1 cellular context compared by ENCODE assay signal in genomic region chr5:175854231-175855040, GRCh38.
A peak's percentile ranks its signal among the peaks of the same experiment; 100 is the strongest.
TF ChIP-seq lines count a peak whose summit lies in the region.

No MANE protein-coding gene starts in this region.

TF ChIP-seq in HepG2, 621 proteins besides CTCF, POLR2A, EP300 and RAD21 (continued from another document and continues in another):
- TF ChIP-seq SIX4 (CRISPR knock-in tag; IDR thresholded peaks at IDR 0.05) (peak; percentile 67), NR2C2 (CRISPR knock-in tag; IDR thresholded peaks at IDR 0.05; ENCODE audit: borderline replicate concordance) (peak; percentile 32; the same call in 1 of the 2 replicates), ZNF788 (CRISPR knock-in tag; IDR thresholded peaks at IDR 0.05; ENCODE audit: borderline replicate concordance) (peak; percentile 71; the same call in 1 of the 2 replicates), IRF2 (CRISPR knock-in tag; IDR thresholded peaks at IDR 0.05) (peak; percentile 55; the same call in 1 of the 2 replicates), ZNF839 (CRISPR knock-in tag; IDR thresholded peaks at IDR 0.05; ENCODE audit: borderline replicate concordance) (no peak), ZC3H13 (CRISPR knock-in tag; IDR thresholded peaks at IDR 0.05) (no peak), ZNF274 (CRISPR knock-in tag; IDR thresholded peaks at IDR 0.05) (no peak), DNMT3B (CRISPR knock-in tag; conservative IDR thresholded peaks at IDR 0.05) (peak; percentile 47; the same call in 1 of the 2 replicates), SMYD3 (CRISPR knock-in tag; IDR thresholded peaks at IDR 0.05) (no peak), REST (IDR thresholded peaks at IDR 0.05; ENCODE audit: borderline replicate concordance in 1 of 2, low read depth in 1 of 2, low read length in 2 of 2) (peak in 1 of 2 experiments; percentile 37; a peak in 2 of 4 replicates), JUNB (CRISPR knock-in tag; IDR thresholded peaks at IDR 0.05; ENCODE audit: borderline replicate concordance) (no peak), YEATS4 (CRISPR knock-in tag; IDR thresholded peaks at IDR 0.05; ENCODE audit: borderline replicate concordance) (peak; percentile 49; the same call in 1 of the 2 replicates), MAFK (conservative IDR thresholded peaks at IDR 0.05 in 1 of 2, IDR thresholded peaks at IDR 0.05 in 1 of 2; ENCODE audit: low read length in 2 of 2) (peak; percentile 82 to 93), KLF9 (CRISPR knock-in tag; IDR thresholded peaks at IDR 0.05; ENCODE audit: low read depth) (peak; percentile 27; the same call in 1 of the 2 replicates), ZNF431 (CRISPR knock-in tag; IDR thresholded peaks at IDR 0.05; ENCODE audit: borderline replicate concordance, low read depth) (no peak; the same call in 1 of the 2 replicates), SMAD1 (CRISPR knock-in tag; IDR thresholded peaks at IDR 0.05; ENCODE audit: borderline replicate concordance, low read depth) (no peak), LCORL (IDR thresholded peaks at IDR 0.05) (no peak), LCORL (CRISPR knock-in tag; IDR thresholded peaks at IDR 0.05) (peak; percentile 54; the same call in 1 of the 2 replicates), ETV6 (CRISPR knock-in tag; conservative IDR thresholded peaks at IDR 0.05) (no peak), LRRFIP1 (CRISPR knock-in tag; conservative IDR thresholded peaks at IDR 0.05) (no peak), SMC3 (IDR thresholded peaks at IDR 0.05; ENCODE audit: low read length) (peak; percentile 36), ZNF558 (CRISPR knock-in tag; IDR thresholded peaks at IDR 0.05; ENCODE audit: borderline replicate concordance) (no peak), SNRNP70 (IDR thresholded peaks at IDR 0.05; ENCODE audit: low read depth, low read length) (no peak), FOXM1 (CRISPR knock-in tag; IDR thresholded peaks at IDR 0.05) (no peak), ZNF451 (CRISPR knock-in tag; IDR thresholded peaks at IDR 0.05) (no peak), ZNF34 (CRISPR knock-in tag; IDR thresholded peaks at IDR 0.05; ENCODE audit: borderline replicate concordance) (0 out of 2 replicates have a peak, but pooled peaks have one; percentile 58), CENPX (CRISPR knock-in tag; IDR thresholded peaks at IDR 0.05) (no peak), ZNF781 (CRISPR knock-in tag; IDR thresholded peaks at IDR 0.05; ENCODE audit: borderline replicate concordance, not compliant biosample characterization) (no peak), HES4 (CRISPR knock-in tag; IDR thresholded peaks at IDR 0.05; ENCODE audit: borderline replicate concordance) (no peak), ZNF720 (CRISPR knock-in tag; IDR thresholded peaks at IDR 0.05) (no peak), FOXK2 (IDR thresholded peaks at IDR 0.05) (peak; percentile 52; the same call in 1 of the 2 replicates), HMG20B (CRISPR knock-in tag; conservative IDR thresholded peaks at IDR 0.05) (no peak), ZFP82 (CRISPR knock-in tag; IDR thresholded peaks at IDR 0.05; ENCODE audit: borderline replicate concordance) (no peak), ZNF362 (CRISPR knock-in tag; IDR thresholded peaks at IDR 0.05; ENCODE audit: borderline replicate concordance) (0 out of 2 replicates have a peak, but pooled peaks have one; percentile 32), ZNF549 (CRISPR knock-in tag; IDR thresholded peaks at IDR 0.05) (no peak), ZNF441 (CRISPR knock-in tag; IDR thresholded peaks at IDR 0.05; ENCODE audit: borderline replicate concordance) (no peak), ADNP (CRISPR knock-in tag; IDR thresholded peaks at IDR 0.05) (peak; percentile 98), ARNTL (CRISPR knock-in tag; IDR thresholded peaks at IDR 0.05) (peak; percentile 71; the same call in 1 of the 2 replicates), CAMTA2 (CRISPR knock-in tag; IDR thresholded peaks at IDR 0.05; ENCODE audit: borderline replicate concordance) (no peak), CC2D1A (CRISPR knock-in tag; IDR thresholded peaks at IDR 0.05) (no peak), NFIB (CRISPR knock-in tag; IDR thresholded peaks at IDR 0.05; ENCODE audit: borderline replicate concordance) (no peak), ZBTB1 (CRISPR knock-in tag; IDR thresholded peaks at IDR 0.05; ENCODE audit: borderline replicate concordance) (no peak), MTF1 (CRISPR knock-in tag; IDR thresholded peaks at IDR 0.05) (no peak), TAF15 (IDR thresholded peaks at IDR 0.05; ENCODE audit: low read depth, low read length, poor library complexity, severe bottlenecking) (no peak), GTF2F1 (IDR thresholded peaks at IDR 0.05; ENCODE audit: low read length) (no peak), SAP130 (CRISPR knock-in tag; IDR thresholded peaks at IDR 0.05; ENCODE audit: low read depth) (peak; percentile 82), PRDM15 (CRISPR knock-in tag; IDR thresholded peaks at IDR 0.05) (no peak), TGIF2 (CRISPR knock-in tag; IDR thresholded peaks at IDR 0.05) (0 out of 2 replicates have a peak, but pooled peaks have one; percentile 5), CHCHD3 (CRISPR knock-in tag; IDR thresholded peaks at IDR 0.05) (no peak), ZEB1 (IDR thresholded peaks at IDR 0.05; ENCODE audit: insufficient replicate concordance, low read depth) (peak; percentile 83), KDM2A (CRISPR knock-in tag; IDR thresholded peaks at IDR 0.05; ENCODE audit: borderline replicate concordance, low read depth) (peak; percentile 64; the same call in 1 of the 2 replicates), RXRA (CRISPR knock-in tag; IDR thresholded peaks at IDR 0.05) (peak; percentile 85; the same call in 1 of the 2 replicates), ZNF12 (CRISPR knock-in tag; IDR thresholded peaks at IDR 0.05) (peak; percentile 48)
- TF ChIP-seq, protein P1, sequence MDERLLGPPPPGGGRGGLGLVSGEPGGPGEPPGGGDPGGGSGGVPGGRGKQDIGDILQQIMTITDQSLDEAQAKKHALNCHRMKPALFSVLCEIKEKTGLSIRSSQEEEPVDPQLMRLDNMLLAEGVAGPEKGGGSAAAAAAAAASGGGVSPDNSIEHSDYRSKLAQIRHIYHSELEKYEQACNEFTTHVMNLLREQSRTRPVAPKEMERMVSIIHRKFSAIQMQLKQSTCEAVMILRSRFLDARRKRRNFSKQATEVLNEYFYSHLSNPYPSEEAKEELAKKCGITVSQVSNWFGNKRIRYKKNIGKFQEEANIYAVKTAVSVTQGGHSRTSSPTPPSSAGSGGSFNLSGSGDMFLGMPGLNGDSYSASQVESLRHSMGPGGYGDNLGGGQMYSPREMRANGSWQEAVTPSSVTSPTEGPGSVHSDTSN (CRISPR knock-in tag; IDR thresholded peaks at IDR 0.05) = no peak
- TF ChIP-seq, protein P2, sequence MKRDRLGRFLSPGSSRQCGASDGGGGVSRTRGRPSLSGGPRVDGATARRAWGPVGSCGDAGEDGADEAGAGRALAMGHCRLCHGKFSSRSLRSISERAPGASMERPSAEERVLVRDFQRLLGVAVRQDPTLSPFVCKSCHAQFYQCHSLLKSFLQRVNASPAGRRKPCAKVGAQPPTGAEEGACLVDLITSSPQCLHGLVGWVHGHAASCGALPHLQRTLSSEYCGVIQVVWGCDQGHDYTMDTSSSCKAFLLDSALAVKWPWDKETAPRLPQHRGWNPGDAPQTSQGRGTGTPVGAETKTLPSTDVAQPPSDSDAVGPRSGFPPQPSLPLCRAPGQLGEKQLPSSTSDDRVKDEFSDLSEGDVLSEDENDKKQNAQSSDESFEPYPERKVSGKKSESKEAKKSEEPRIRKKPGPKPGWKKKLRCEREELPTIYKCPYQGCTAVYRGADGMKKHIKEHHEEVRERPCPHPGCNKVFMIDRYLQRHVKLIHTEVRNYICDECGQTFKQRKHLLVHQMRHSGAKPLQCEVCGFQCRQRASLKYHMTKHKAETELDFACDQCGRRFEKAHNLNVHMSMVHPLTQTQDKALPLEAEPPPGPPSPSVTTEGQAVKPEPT (CRISPR knock-in tag; IDR thresholded peaks at IDR 0.05; ENCODE audit: low read depth) = 0 out of 2 replicates have a peak, but pooled peaks have one; percentile 51
- TF ChIP-seq, protein P3, sequence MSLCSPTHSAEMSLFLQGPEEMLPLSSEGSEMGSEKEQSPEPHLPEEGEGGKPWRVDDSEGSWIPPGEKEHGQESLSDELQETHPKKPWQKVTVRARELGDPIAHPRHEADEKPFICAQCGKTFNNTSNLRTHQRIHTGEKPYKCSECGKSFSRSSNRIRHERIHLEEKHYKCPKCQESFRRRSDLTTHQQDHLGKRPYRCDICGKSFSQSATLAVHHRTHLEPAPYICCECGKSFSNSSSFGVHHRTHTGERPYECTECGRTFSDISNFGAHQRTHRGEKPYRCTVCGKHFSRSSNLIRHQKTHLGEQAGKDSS (CRISPR knock-in tag; IDR thresholded peaks at IDR 0.05; ENCODE audit: borderline replicate concordance, low read depth) = peak; percentile 61
